Comparison of ENCODE assay signal across 8 cellular contexts in genomic region chr6:31652925-31653724, GRCh38. TPM values are rescaled to one million over a fixed set of nuclear protein-coding genes. Genes with fewer than 3 reads are reported as not detected.
DNase-seq lines count a peak whose midpoint lies in the region; ATAC-seq and TF ChIP-seq lines count a peak whose summit lies in the region.

No MANE protein-coding gene starts in this region.

- 10% methylated on average over 37 of the region's 37 CpGs for WGBS in right cardiac atrium
- WGBS in psoas muscle, 3 donors, result 6 to 8% (median 7%) methylated on average over 37 of the region's 37 CpGs

- H3K36me3 Mint-ChIP-seq in activated naive CD8-positive, alpha-beta T cell treated with anti-CD3 and anti-CD28 coated beads, Interleukin-2, amount 50 U/mL, for 24 hours (ENCODE audit: low read depth), result peaks cover 34% of the 10 kb centered on the region

- peak overlapping the region; percentile 87 for H3K4me2 ChIP-seq in OCI-LY3 (ENCODE audit: low read length)

- peak overlapping the region; percentile 91 for H3K4me3 Mint-ChIP-seq in activated naive CD8-positive, alpha-beta T cell treated with anti-CD3 and anti-CD28 coated beads, Interleukin-2, amount 50 U/mL, for 24 hours

- no peaks in the 10 kb centered on the region for H3K9me3 Mint-ChIP-seq in activated naive CD8-positive, alpha-beta T cell treated with anti-CD3 and anti-CD28 coated beads, Interleukin-2, amount 50 U/mL, for 24 hours

- H3K79me2 ChIP-seq in OCI-LY3 (ENCODE audit: low read length), result peaks cover 39% of the 10 kb centered on the region

- TF ChIP-seq CTCF in OCI-LY3 (IDR thresholded peaks at IDR 0.05; ENCODE audit: low read depth, low read length) (no peak; the same call in 1 of the 2 replicates), psoas muscle (IDR thresholded peaks at IDR 0.05) (no peak)

- H3K36me3 ChIP-seq in OCI-LY3 (replicated peaks; ENCODE audit: low read depth, low read length) (peaks cover 6% of the 10 kb centered on the region), psoas muscle (ENCODE audit: insufficient read depth in 1 of 2, low read depth in 1 of 2) (peaks cover 5 to 53% of the 10 kb centered on the region in 2 donors)

- no peak overlapping the region for H2AFZ ChIP-seq in OCI-LY3 (ENCODE audit: low read depth, low read length)

- H4K20me1 ChIP-seq in OCI-LY3 (ENCODE audit: insufficient read depth, low read length), result peaks cover 2% of the 10 kb centered on the region; the same call in 1 of the 2 replicates

- H3K4me3 ChIP-seq in OCI-LY3 (ENCODE audit: low read length), result peak overlapping the region; percentile 96
- H3K4me3 ChIP-seq in right cardiac atrium (ENCODE audit: low read length), result peak overlapping the region; percentile 73
- H3K4me3 ChIP-seq in psoas muscle, result peak overlapping the region; percentile 72

- H3K9ac ChIP-seq in OCI-LY3 (ENCODE audit: low read length), result peak overlapping the region; percentile 94

- ATAC-seq in GM19035 (IDR thresholded peaks at IDR 0.05; ENCODE audit: unreplicated experiment) (peak; percentile 59), HG03139 (IDR thresholded peaks at IDR 0.05; ENCODE audit: unreplicated experiment) (peak; percentile 53), right cardiac atrium (peak; percentile 82 to 84), psoas muscle (peak; percentile 76 to 83 (median 79))
- peak; percentile 60 for ATAC-seq in activated naive CD8-positive, alpha-beta T cell treated with anti-CD3 and anti-CD28 coated beads, Interleukin-2, amount 50 U/mL, for 24 hours

- H3K27ac Mint-ChIP-seq in activated naive CD8-positive, alpha-beta T cell treated with anti-CD3 and anti-CD28 coated beads, Interleukin-2, amount 50 U/mL, for 24 hours, result peak overlapping the region; percentile 100

- no peaks in the 10 kb centered on the region for H3K27me3 Mint-ChIP-seq in activated naive CD8-positive, alpha-beta T cell treated with anti-CD3 and anti-CD28 coated beads, Interleukin-2, amount 50 U/mL, for 24 hours

- intact Hi-C loops in right cardiac atrium (cut with DNase I) (no loop called here), psoas muscle (cut with DNase I) (loop anchor here in 1 of 2 donors (2.0 kb wide), 1 partner anchor 32 kb away; the partner anchor contains the start of gene PRRC2A)

- H3K9me3 ChIP-seq in OCI-LY3 (ENCODE audit: insufficient read depth, low read length), result no peaks in the 10 kb centered on the region
- no peaks in the 10 kb centered on the region for H3K9me3 ChIP-seq in right cardiac atrium (ENCODE audit: control insufficient read depth, low read length)
- H3K9me3 ChIP-seq in psoas muscle, result no peaks in the 10 kb centered on the region

- H3K4me1 ChIP-seq in OCI-LY3 (ENCODE audit: low read length) (peaks cover 8% of the 10 kb centered on the region), right cardiac atrium (ENCODE audit: control insufficient read depth, insufficient read depth, low read length) (peaks cover 10% of the 10 kb centered on the region), psoas muscle (peaks cover 21% of the 10 kb centered on the region)

- peaks cover 63% of the 10 kb centered on the region for H3K4me1 Mint-ChIP-seq in activated naive CD8-positive, alpha-beta T cell treated with anti-CD3 and anti-CD28 coated beads, Interleukin-2, amount 50 U/mL, for 24 hours

- H3K27ac ChIP-seq in OCI-LY3 (ENCODE audit: low read length), result peak overlapping the region; percentile 91
- peak overlapping the region; percentile 97 for H3K27ac ChIP-seq in right cardiac atrium (ENCODE audit: low read length)
- H3K27ac ChIP-seq in psoas muscle, result peak overlapping the region; percentile 98

- DNase-seq in COLO829 (ENCODE audit: low spot score), result peak; percentile 93
- peak; percentile 86 for DNase-seq in activated naive CD8-positive, alpha-beta T cell treated with anti-CD3 and anti-CD28 coated beads, Interleukin-2, amount 50 U/mL, for 24 hours
- peak; percentile 89 to 94 (median 91) for DNase-seq in right cardiac atrium
- DNase-seq in psoas muscle, result peak; percentile 85 to 91
- DNase-seq in DMS153 treated with DMSO at 0.1 percent for 48 hours (lab: John Stamatoyannopoulos, UW; ENCODE audit: unreplicated experiment), result no peak

- H3K27me3 ChIP-seq in OCI-LY3 (ENCODE audit: low read depth, low read length) (no peaks in the 10 kb centered on the region), right cardiac atrium (ENCODE audit: control insufficient read depth, insufficient read depth) (no peaks in the 10 kb centered on the region), psoas muscle (ENCODE audit: insufficient read depth in 3 of 3, low read length in 2 of 3) (no peaks in the 10 kb centered on the region)

RNA-seq across cellular contexts. Expression of gene BAG6, which starts 0.7 kb away (rescaled TPM):
- total RNA-seq in right cardiac atrium (100 to 1,000 TPM; 230 to 260 (median 256) TPM), psoas muscle (100 to 1,000 TPM; 317 to 370 (median 341) TPM)
- polyA plus RNA-seq in right cardiac atrium (226 TPM), psoas muscle (100 to 1,000 TPM; 294 to 419 (median 302) TPM)

RNA-seq across cellular contexts. Expression of gene APOM, which starts 2.6 kb away (rescaled TPM):
- 1 to 10 TPM in 2 of 4 donors, under 1 TPM in 2; 0.48 to 2.8 (median 1.4) TPM for total RNA-seq in right cardiac atrium
- polyA plus RNA-seq in right cardiac atrium, result 3.9 TPM
- total RNA-seq in psoas muscle, result 1 to 10 TPM; 1.9 to 3.0 (median 2.3) TPM
- polyA plus RNA-seq in psoas muscle, result 1 to 10 TPM; 1.8 to 3.5 (median 2.0) TPM

RNA-seq across cellular contexts. Expression of gene C6orf47, which starts 7.5 kb away (rescaled TPM):
- total RNA-seq in right cardiac atrium, result 10 to 100 TPM; 18.5 to 20.7 (median 20.1) TPM
- polyA plus RNA-seq in right cardiac atrium, result 21.2 TPM
- 10 to 100 TPM; 13.5 to 21.2 (median 16.1) TPM for total RNA-seq in psoas muscle
- polyA plus RNA-seq in psoas muscle, result 10 to 100 TPM; 19.4 to 36.0 (median 22.9) TPM

RNA-seq across cellular contexts. Expression of gene GPANK1, which starts 11.7 kb away (rescaled TPM):
- total RNA-seq in right cardiac atrium (10 to 100 TPM; 16.8 to 23.9 (median 20.0) TPM), psoas muscle (10 to 100 TPM; 13.6 to 22.6 (median 15.3) TPM)
- polyA plus RNA-seq in right cardiac atrium (24.6 TPM), psoas muscle (10 to 100 TPM; 23.5 to 49.7 (median 24.2) TPM)

RNA-seq across cellular contexts. Expression of gene CSNK2B, which starts 12.8 kb away (rescaled TPM):
- total RNA-seq in right cardiac atrium, result 100 to 1,000 TPM; 110 to 123 (median 116) TPM
- polyA plus RNA-seq in right cardiac atrium, result 158 TPM
- total RNA-seq in psoas muscle, result 100 to 1,000 TPM; 102 to 129 (median 103) TPM
- polyA plus RNA-seq in psoas muscle, result 100 to 1,000 TPM; 151 to 208 (median 160) TPM
